ENCODE assay signal across 8 cellular contexts in genomic region chr11:72821221-72821919, GRCh38. TPM values are rescaled to one million over a fixed set of nuclear protein-coding genes. Genes with fewer than 3 reads are reported as not detected.
DNase-seq lines count a peak whose midpoint lies in the region.

No MANE protein-coding gene starts in this region.

- H2BK120ac ChIP-seq in neuronal stem cell (ENCODE audit: low read depth, low read length) = peak overlapping the region; percentile 16

- peak overlapping the region; percentile 71 for H2BK5ac ChIP-seq in neuronal stem cell (ENCODE audit: low read length)

- peak overlapping the region; percentile 45 for H3K27ac ChIP-seq in CD4-positive, alpha-beta memory T cell (ENCODE audit: low read depth, low read length)
- H3K27ac ChIP-seq in esophagus (ENCODE audit: low read depth in 2 of 2, low read length in 1 of 2) = peak overlapping the region; percentile 91 to 98
- no peak overlapping the region for H3K27ac ChIP-seq in neuronal stem cell (replicated peaks; ENCODE audit: low read length)

- peak overlapping the region; percentile 92 for H3K4me2 ChIP-seq in neuronal stem cell (ENCODE audit: insufficient read depth, low read length, poor library complexity, severe bottlenecking)

- H3K9me3 ChIP-seq in CD4-positive, alpha-beta memory T cell (ENCODE audit: control insufficient read depth in 1 of 2, low read length in 2 of 2) = no peaks in the 10 kb centered on the region
- H3K9me3 ChIP-seq in esophagus (ENCODE audit: control insufficient read depth in 2 of 2, insufficient read depth in 1 of 2, low read depth in 1 of 2, low read length in 1 of 2) = no peaks in the 10 kb centered on the region
- H3K9me3 ChIP-seq in neuronal stem cell (replicated peaks in 1 of 2; ENCODE audit: control insufficient read depth in 2 of 2, insufficient read depth in 1 of 2, low read depth in 1 of 2, low read length in 2 of 2) = peaks cover 0 to 2% of the 10 kb centered on the region in 2 donors

- H3K79me1 ChIP-seq in neuronal stem cell (ENCODE audit: low read depth, low read length) = peaks cover 2% of the 10 kb centered on the region

- H3K27ac Mint-ChIP-seq in CD4-positive, alpha-beta memory T cell = peak overlapping the region in 4 of 7 donors; percentile 42 to 66 (median 60)

- H3K9me3 Mint-ChIP-seq in CD4-positive, alpha-beta memory T cell = peaks cover 0 to 2% (median 0%) of the 10 kb centered on the region in 8 donors

- H4K91ac ChIP-seq in neuronal stem cell (ENCODE audit: low read depth, low read length, poor library complexity) = peak overlapping the region; percentile 47

- peak overlapping the region; percentile 22 for H3K14ac ChIP-seq in neuronal stem cell (ENCODE audit: low read length)

- intact Hi-C loops in CD4-positive, alpha-beta memory T cell (cut with micrococcal nuclease) = no loop called here

- peaks cover 48% of the 10 kb centered on the region for H3K36me3 ChIP-seq in CD4-positive, alpha-beta memory T cell (ENCODE audit: insufficient read depth, low read length)
- peaks cover 2 to 26% of the 10 kb centered on the region in 2 donors for H3K36me3 ChIP-seq in esophagus (ENCODE audit: control insufficient read depth in 2 of 2, insufficient read depth in 2 of 2, low read length in 1 of 2)
- H3K36me3 ChIP-seq in neuronal stem cell (replicated peaks in 1 of 2; ENCODE audit: control insufficient read depth in 2 of 2, insufficient read depth in 2 of 2, low read length in 2 of 2) = peaks cover 1 to 11% of the 10 kb centered on the region in 2 donors

- peak overlapping the region; percentile 87 for H2BK15ac ChIP-seq in neuronal stem cell (ENCODE audit: low read length)

- peak overlapping the region; percentile 88 for H2AK5ac ChIP-seq in neuronal stem cell (ENCODE audit: low read depth, low read length)

- H3K4me3 Mint-ChIP-seq in CD4-positive, alpha-beta memory T cell = peak overlapping the region in 4 of 8 donors; percentile 21 to 61 (median 48)

- H3K27me3 ChIP-seq in CD4-positive, alpha-beta memory T cell (ENCODE audit: insufficient read depth, low read length) = no peaks in the 10 kb centered on the region
- no peaks in the 10 kb centered on the region for H3K27me3 ChIP-seq in esophagus (ENCODE audit: control insufficient read depth in 1 of 2, insufficient read depth in 2 of 2, low read length in 2 of 2)
- peaks cover 0 to 3% (median 0%) of the 10 kb centered on the region in 3 experiments for H3K27me3 ChIP-seq in neuronal stem cell (ENCODE audit: control insufficient read depth in 3 of 3, insufficient read depth in 3 of 3, low read depth in 1 of 3, low read length in 3 of 3)

- peak overlapping the region; percentile 90 for H3K9ac ChIP-seq in neuronal stem cell (ENCODE audit: low read depth, low read length, poor library complexity)

- no peak for DNase-seq in CD4-positive, alpha-beta memory T cell
- DNase-seq in NCI-H510A (lab: John Stamatoyannopoulos, UW) (peak; percentile 30), neuronal stem cell (ENCODE audit: low spot score) (no peak), T-helper 1 cell (no peak), NCI-H1694 treated with DMSO at 0.1 percent for 48 hours (lab: John Stamatoyannopoulos, UW) (no peak), GM03348 (ENCODE audit: low spot score) (no peak), Kasumi-1 (lab: John Stamatoyannopoulos, UW) (no peak)

- H3K4ac ChIP-seq in neuronal stem cell (ENCODE audit: low read length) = peak overlapping the region; percentile 60

- H3K27me3 Mint-ChIP-seq in CD4-positive, alpha-beta memory T cell = no peaks in the 10 kb centered on the region

- H3K18ac ChIP-seq in neuronal stem cell (ENCODE audit: low read length) = peak overlapping the region; percentile 91

- H3K23ac ChIP-seq in neuronal stem cell (ENCODE audit: low read depth, low read length, poor library complexity) = peak overlapping the region; percentile 94

- H4K8ac ChIP-seq in neuronal stem cell (ENCODE audit: low read depth, low read length) = peak overlapping the region; percentile 75

- peak overlapping the region; percentile 95 for H2AFZ ChIP-seq in neuronal stem cell (ENCODE audit: low read length)

- H2BK12ac ChIP-seq in neuronal stem cell (ENCODE audit: low read length) = peak overlapping the region; percentile 92

- CTCF ChIA-PET in CD4-positive, alpha-beta memory T cell (lab: Charles Lee; ENCODE audit: partially characterized antibody) = no interaction called here

- peaks cover 30 to 58% of the 10 kb centered on the region in 2 donors for H3K36me3 Mint-ChIP-seq in CD4-positive, alpha-beta memory T cell

- peaks cover 17 to 41% (median 26%) of the 10 kb centered on the region in 4 donors for H3K4me1 Mint-ChIP-seq in CD4-positive, alpha-beta memory T cell

- POLR2A ChIA-PET in CD4-positive, alpha-beta memory T cell (lab: Charles Lee; ENCODE audit: partially characterized antibody) = interaction anchor here (0.6 to 3.1 kb wide), 7 partner anchors 9 to 321 kb away, joined by 3 to 13 read pairs (median 4); partner anchors contain the start of genes FCHSD2 and STARD10

- peaks cover 20% of the 10 kb centered on the region for H3K4me1 ChIP-seq in CD4-positive, alpha-beta memory T cell (ENCODE audit: insufficient read depth, low read length)
- peaks cover 0 to 22% of the 10 kb centered on the region in 2 donors for H3K4me1 ChIP-seq in esophagus (ENCODE audit: control insufficient read depth in 2 of 2, insufficient read depth in 2 of 2, low read length in 1 of 2)
- peaks cover 7 to 13% of the 10 kb centered on the region in 2 donors for H3K4me1 ChIP-seq in neuronal stem cell (ENCODE audit: control insufficient read depth in 2 of 2, insufficient read depth in 1 of 2, low read depth in 1 of 2, low read length in 2 of 2)

- no peak overlapping the region for H3K4me3 ChIP-seq in CD4-positive, alpha-beta memory T cell (ENCODE audit: low read length in 2 of 2)
- H3K4me3 ChIP-seq in esophagus (ENCODE audit: low read depth in 1 of 2, low read length in 2 of 2) = peak overlapping the region; percentile 40 to 54
- H3K4me3 ChIP-seq in neuronal stem cell (ENCODE audit: low read length in 2 of 2) = peak overlapping the region; percentile 53 to 82

- WGBS in esophagus, 2 donors = 33% methylated on average over 50 of the region's 50 CpGs
- no CpG with 5 or more reads among the region's 50 CpGs for WGBS in neuronal stem cell (ENCODE audit: extremely low coverage in 2 of 2, insufficient read length in 2 of 2, insufficient replicate concordance in 1 of 2), 2 donors

RNA-seq across cellular contexts. Expression of gene ATG16L2, which starts 7.2 kb away (rescaled TPM):
- 100 to 1,000 TPM; 194 to 202 TPM for total RNA-seq in CD4-positive, alpha-beta memory T cell
- polyA plus RNA-seq in CD4-positive, alpha-beta memory T cell = 10 to 100 TPM; 13.2 to 24.1 TPM
- polyA plus RNA-seq in esophagus = 10 to 100 TPM; 27.4 to 85.3 TPM
- 18.3 TPM for polyA plus RNA-seq in neuronal stem cell (2013, experiment 1 of 2)
- polyA plus RNA-seq in neuronal stem cell (2013, experiment 2 of 2) = 16.1 TPM

RNA-seq across cellular contexts. Expression of gene STARD10, which starts 27.5 kb away (rescaled TPM):
- total RNA-seq in CD4-positive, alpha-beta memory T cell = 10 to 100 TPM; 23.0 to 23.5 TPM
- 10 to 100 TPM; 24.9 to 27.0 TPM for polyA plus RNA-seq in CD4-positive, alpha-beta memory T cell
- polyA plus RNA-seq in esophagus = 10 to 100 TPM; 57.9 to 65.8 TPM
- polyA plus RNA-seq in neuronal stem cell (2013, experiment 1 of 2) = 19.9 TPM
- 17.9 TPM for polyA plus RNA-seq in neuronal stem cell (2013, experiment 2 of 2)

Comparison
In these comparisons a context has a peak if more than half of its experiments do, and no peak if none do; other contexts are left out.
1. H3K4me3 ChIP-seq: peak in esophagus (2 of 2) and neuronal stem cell (2 of 2); none in CD4-positive, alpha-beta memory T cell (0 of 2).